In genomic region chr9:136439550-136440408, GRCh38 we compare ENCODE assay signal across 1 cellular context.
TF ChIP-seq lines count a peak whose summit lies in the region.

A gene with protein sequence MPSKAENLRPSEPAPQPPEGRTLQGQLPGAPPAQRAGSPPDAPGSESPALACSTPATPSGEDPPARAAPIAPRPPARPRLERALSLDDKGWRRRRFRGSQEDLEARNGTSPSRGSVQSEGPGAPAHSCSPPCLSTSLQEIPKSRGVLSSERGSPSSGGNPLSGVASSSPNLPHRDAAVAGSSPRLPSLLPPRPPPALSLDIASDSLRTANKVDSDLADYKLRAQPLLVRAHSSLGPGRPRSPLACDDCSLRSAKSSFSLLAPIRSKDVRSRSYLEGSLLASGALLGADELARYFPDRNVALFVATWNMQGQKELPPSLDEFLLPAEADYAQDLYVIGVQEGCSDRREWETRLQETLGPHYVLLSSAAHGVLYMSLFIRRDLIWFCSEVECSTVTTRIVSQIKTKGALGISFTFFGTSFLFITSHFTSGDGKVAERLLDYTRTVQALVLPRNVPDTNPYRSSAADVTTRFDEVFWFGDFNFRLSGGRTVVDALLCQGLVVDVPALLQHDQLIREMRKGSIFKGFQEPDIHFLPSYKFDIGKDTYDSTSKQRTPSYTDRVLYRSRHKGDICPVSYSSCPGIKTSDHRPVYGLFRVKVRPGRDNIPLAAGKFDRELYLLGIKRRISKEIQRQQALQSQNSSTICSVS (minus strand): TSS chr9:136439845. CDS start chr9:136439419, 426 bp downstream.

TF ChIP-seq in K562, 482 proteins besides CTCF, POLR2A, EP300 and RAD21 (continued from another document):
- TF ChIP-seq, protein P1, sequence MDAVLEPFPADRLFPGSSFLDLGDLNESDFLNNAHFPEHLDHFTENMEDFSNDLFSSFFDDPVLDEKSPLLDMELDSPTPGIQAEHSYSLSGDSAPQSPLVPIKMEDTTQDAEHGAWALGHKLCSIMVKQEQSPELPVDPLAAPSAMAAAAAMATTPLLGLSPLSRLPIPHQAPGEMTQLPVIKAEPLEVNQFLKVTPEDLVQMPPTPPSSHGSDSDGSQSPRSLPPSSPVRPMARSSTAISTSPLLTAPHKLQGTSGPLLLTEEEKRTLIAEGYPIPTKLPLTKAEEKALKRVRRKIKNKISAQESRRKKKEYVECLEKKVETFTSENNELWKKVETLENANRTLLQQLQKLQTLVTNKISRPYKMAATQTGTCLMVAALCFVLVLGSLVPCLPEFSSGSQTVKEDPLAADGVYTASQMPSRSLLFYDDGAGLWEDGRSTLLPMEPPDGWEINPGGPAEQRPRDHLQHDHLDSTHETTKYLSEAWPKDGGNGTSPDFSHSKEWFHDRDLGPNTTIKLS (IDR thresholded peaks at IDR 0.05; ENCODE audit: borderline replicate concordance, low read depth) = no peak
- peak; percentile 36; the same call in 1 of the 2 replicates for TF ChIP-seq MYNN (IDR thresholded peaks at IDR 0.05)
- no peak for TF ChIP-seq MYNN (CRISPR knock-in tag; IDR thresholded peaks at IDR 0.05)
- peak; percentile 10; the same call in 1 of the 2 replicates for TF ChIP-seq MTA3 (IDR thresholded peaks at IDR 0.05; ENCODE audit: borderline replicate concordance)
- TF ChIP-seq SUPT5H (IDR thresholded peaks at IDR 0.05) = peak; percentile 59; the same call in 1 of the 2 replicates
- peak; percentile 44 for TF ChIP-seq FIP1L1 (IDR thresholded peaks at IDR 0.05; ENCODE audit: low read depth, low read length, poor library complexity, severe bottlenecking)
- 0 out of 2 replicates have a peak, but pooled peaks have one; percentile 6 for TF ChIP-seq CREM (IDR thresholded peaks at IDR 0.05; ENCODE audit: low read depth)
- TF ChIP-seq PHF20 (IDR thresholded peaks at IDR 0.05; ENCODE audit: partially characterized antibody) = peak; percentile 38
- no peak for TF ChIP-seq JUND (IDR thresholded peaks at IDR 0.05; ENCODE audit: borderline replicate concordance, low read depth, low read length)
- no peak for TF ChIP-seq JUND (tag; IDR thresholded peaks at IDR 0.05; ENCODE audit: borderline replicate concordance, low read depth, low read length)
- peak; percentile 64; the same call in 1 of the 2 replicates for TF ChIP-seq PHF8 (IDR thresholded peaks at IDR 0.05; ENCODE audit: borderline replicate concordance, low read length)
- no peak for TF ChIP-seq FOS (IDR thresholded peaks at IDR 0.05; ENCODE audit: extremely low read depth, insufficient read length)
- TF ChIP-seq TAF1 (IDR thresholded peaks at IDR 0.05; ENCODE audit: control insufficient read depth, extremely low read depth, insufficient read depth, low read length, severe bottlenecking) = peak; percentile 39
- TF ChIP-seq U2AF1 (optimal IDR thresholded peaks at IDR 0.05; ENCODE audit: low read depth, low read length) = peak; percentile 70
- no peak for TF ChIP-seq ZNF24 (IDR thresholded peaks at IDR 0.05)
- no peak for TF ChIP-seq ZKSCAN3 (CRISPR knock-in tag; IDR thresholded peaks at IDR 0.05)
- TF ChIP-seq ZBTB7A (IDR thresholded peaks at IDR 0.05; ENCODE audit: borderline replicate concordance, control insufficient read depth, low read depth, low read length) = peak; percentile 92
- TF ChIP-seq ARID1B (IDR thresholded peaks at IDR 0.05) = no peak
- 0 out of 4 replicates have a peak, but pooled peaks of 1 of the 2 experiments have one; percentile 39 for TF ChIP-seq UBTF (IDR thresholded peaks at IDR 0.05; ENCODE audit: borderline replicate concordance in 1 of 2, low read depth in 2 of 2, low read length in 2 of 2)
- no peak for TF ChIP-seq TEAD1 (CRISPR knock-in tag; IDR thresholded peaks at IDR 0.05)
- no peak for TF ChIP-seq EZH2 (IDR thresholded peaks at IDR 0.05; ENCODE audit: borderline replicate concordance, low read depth, low read length)
- peak; percentile 36; the same call in 1 of the 2 replicates for TF ChIP-seq HCFC1 (IDR thresholded peaks at IDR 0.05; ENCODE audit: low read depth, low read length)
- peak in 1 of 2 experiments; percentile 43; a peak in 1 of 4 replicates for TF ChIP-seq NONO (IDR thresholded peaks at IDR 0.05; ENCODE audit: low read depth in 2 of 2, low read length in 1 of 2)
- TF ChIP-seq POLR2B (IDR thresholded peaks at IDR 0.05; ENCODE audit: low read depth, partially characterized antibody) = peak; percentile 44
- TF ChIP-seq ETS1 (conservative IDR thresholded peaks at IDR 0.05; ENCODE audit: control insufficient read depth, low read depth, low read length) = peak; percentile 23; the same call in 1 of the 2 replicates
- TF ChIP-seq NR2C2 (CRISPR knock-in tag; IDR thresholded peaks at IDR 0.05) = no peak
- TF ChIP-seq NR2C2 (tag; IDR thresholded peaks at IDR 0.05) = peak; percentile 66
- TF ChIP-seq TBP (optimal IDR thresholded peaks at IDR 0.05; ENCODE audit: low read depth, low read length) = peak; percentile 15
- no peak for TF ChIP-seq JUN (IDR thresholded peaks at IDR 0.05; ENCODE audit: borderline replicate concordance, low read depth, low read length)
- TF ChIP-seq JUN (CRISPR knock-in tag; IDR thresholded peaks at IDR 0.05; ENCODE audit: borderline replicate concordance) = no peak
